In genomic region chr2:235500761-235501662, GRCh38 we compare ENCODE assay signal across 9 cellular contexts. TPM values are rescaled to one million over a fixed set of nuclear protein-coding genes. Genes with fewer than 3 reads are reported as not detected.
A peak's percentile ranks its signal among the peaks of the same experiment; 100 is the strongest.
DNase-seq lines count a peak whose midpoint lies in the region; ATAC-seq and TF ChIP-seq lines count a peak whose summit lies in the region.
"Had no signal": no experiment of that assay in that cellular context is flagged by ENCODE, and none has a peak within 500 bp of the region (broad histone marks: within the 10 kb centered on the region; RNA-seq: fewer than 3 reads in every experiment).

No MANE protein-coding gene starts in this region.

- peak overlapping the region; percentile 18 for H3K4me3 ChIP-seq in cardiac muscle cell
- H3K4me3 ChIP-seq in RWPE2 (ENCODE audit: severe bottlenecking): no peak overlapping the region

- peaks cover 55% of the 10 kb centered on the region for H3K4me1 Mint-ChIP-seq in endothelial cell (ENCODE audit: unreplicated experiment)
- H3K4me1 Mint-ChIP-seq: activated B cell treated with CpG ODN at 0.5 μM for 24 hours had no signal

- ATAC-seq in Right ventricle myocardium superior (ENCODE audit: poor library complexity) (no peak), RWPE2 (ENCODE audit: low read depth) (peak; percentile 91), HG02798 (IDR thresholded peaks at IDR 0.05; ENCODE audit: poor library complexity, unreplicated experiment) (no peak)

- no peaks in the 10 kb centered on the region for H3K9me3 Mint-ChIP-seq in endothelial cell (ENCODE audit: unreplicated experiment)
- H3K9me3 Mint-ChIP-seq: activated B cell treated with CpG ODN at 0.5 μM for 24 hours had no signal

- H3K27me3 ChIP-seq in cardiac muscle cell (no peaks in the 10 kb centered on the region), RWPE2 (ENCODE audit: insufficient read depth, poor library complexity, severe bottlenecking) (no peaks in the 10 kb centered on the region)

- H3K27me3 Mint-ChIP-seq in endothelial cell (ENCODE audit: unreplicated experiment): peaks cover 4% of the 10 kb centered on the region

- DNase-seq in cardiac muscle cell (ENCODE audit: low read depth in 1 of 2, low spot score in 1 of 2) (peak in 1 of 2 donors; percentile 61), Right ventricle myocardium superior (no peak), RWPE2 (ENCODE audit: low spot score) (no peak), endothelial cell (ENCODE audit: low spot score) (no peak), superior temporal gyrus (ENCODE audit: extremely low spot score) (peak; percentile 34), OCI-M2 (lab: John Stamatoyannopoulos, UW; ENCODE audit: unreplicated experiment) (no peak), NCI-H1092 (lab: John Stamatoyannopoulos, UW) (no peak)
- DNase-seq: activated B cell treated with CpG ODN at 0.5 μM for 24 hours had no signal

- intact Hi-C loops in Right ventricle myocardium superior (cut with DNase I): no loop called here

- no peak overlapping the region for H3K4me3 Mint-ChIP-seq in endothelial cell (ENCODE audit: unreplicated experiment)
- H3K4me3 Mint-ChIP-seq: activated B cell treated with CpG ODN at 0.5 μM for 24 hours had no signal

- TF ChIP-seq CTCF in cardiac muscle cell (IDR thresholded peaks at IDR 0.05; ENCODE audit: low read depth, low read length) (no peak), RWPE2 (IDR thresholded peaks at IDR 0.05; ENCODE audit: poor library complexity, severe bottlenecking) (no peak), endothelial cell (IDR thresholded peaks at IDR 0.05; ENCODE audit: unreplicated experiment) (no peak)

- no peaks in the 10 kb centered on the region for H3K9me3 ChIP-seq in cardiac muscle cell (ENCODE audit: low read depth)
- no peaks in the 10 kb centered on the region for H3K9me3 ChIP-seq in RWPE2 (ENCODE audit: severe bottlenecking)

- peak overlapping the region; percentile 51 for H3K27ac Mint-ChIP-seq in endothelial cell (ENCODE audit: unreplicated experiment)
- H3K27ac Mint-ChIP-seq: activated B cell treated with CpG ODN at 0.5 μM for 24 hours had no signal

- H3K27ac ChIP-seq in cardiac muscle cell (peak overlapping the region; percentile 92), RWPE2 (ENCODE audit: poor library complexity, severe bottlenecking) (peak overlapping the region; percentile 58)

- H3K4me1 ChIP-seq in cardiac muscle cell (ENCODE audit: low read depth) (peaks cover 59% of the 10 kb centered on the region), RWPE2 (ENCODE audit: insufficient read depth, poor library complexity, severe bottlenecking) (peaks cover 25% of the 10 kb centered on the region)

- no peaks in the 10 kb centered on the region for H3K36me3 Mint-ChIP-seq in endothelial cell (ENCODE audit: low read depth, unreplicated experiment)

- no peaks in the 10 kb centered on the region for H3K36me3 ChIP-seq in cardiac muscle cell
- H3K36me3 ChIP-seq in RWPE2 (ENCODE audit: low read depth): no peaks in the 10 kb centered on the region

RNA-seq across cellular contexts. Expression of gene AGAP1, which starts 7.2 kb away (rescaled TPM):
- total RNA-seq in cardiac muscle cell (20.9 and 38.2 TPM in 2 replicates), Right ventricle myocardium superior (25.4 TPM), endothelial cell (ENCODE audit: unreplicated experiment) (43.9 TPM)
- 8.6 and 10.5 TPM in 2 replicates for polyA plus RNA-seq in cardiac muscle cell
- total RNA-seq: activated B cell treated with CpG ODN at 0.5 μM for 24 hours had no signal
